Comparison of ENCODE assay signal across 8 cellular contexts in genomic region chr9:133375116-133375723, GRCh38. TPM values are rescaled to one million over a fixed set of nuclear protein-coding genes. Genes with fewer than 3 reads are reported as not detected.
DNase-seq lines count a peak whose midpoint lies in the region; ATAC-seq, FAIRE-seq and TF ChIP-seq lines count a peak whose summit lies in the region.

No MANE protein-coding gene starts in this region.

- TF ChIP-seq CTCF in epithelial cell of proximal tubule (conservative IDR thresholded peaks at IDR 0.05; ENCODE audit: low read depth, low read length) (peak; percentile 24), nephron progenitor cell (IDR thresholded peaks at IDR 0.05) (no peak)

- H3K4me3 Mint-ChIP-seq in nephron progenitor cell = peak overlapping the region; percentile 97

- no peaks in the 10 kb centered on the region for H3K36me3 Mint-ChIP-seq in nephron progenitor cell (ENCODE audit: low read depth)

- no peak for TF ChIP-seq POLR2A in H54 (IDR thresholded peaks at IDR 0.05; ENCODE audit: low read depth, low read length)

- H3K9me3 Mint-ChIP-seq in nephron progenitor cell = peaks cover 18% of the 10 kb centered on the region

- ATAC-seq in GM18909 (IDR thresholded peaks at IDR 0.05; ENCODE audit: poor library complexity, unreplicated experiment) (peak; percentile 8), HG03432 (IDR thresholded peaks at IDR 0.05; ENCODE audit: unreplicated experiment) (peak; percentile 7)

- peaks cover 52% of the 10 kb centered on the region for H3K4me1 Mint-ChIP-seq in nephron progenitor cell

- DNase-seq in CD1c-positive myeloid dendritic cell (ENCODE audit: extremely low spot score) (peak; percentile 45), SW480 (ENCODE audit: low spot score) (peak; percentile 50), epithelial cell of proximal tubule (ENCODE audit: low read depth) (no peak), nephron progenitor cell (no peak), H54 (ENCODE audit: insufficient read length, low spot score) (no peak), GOT3 (lab: John Stamatoyannopoulos, UW) (no peak)

- H3K4me3 ChIP-seq in epithelial cell of proximal tubule (ENCODE audit: low read depth, low read length) = peak overlapping the region; percentile 97

- H3K27ac Mint-ChIP-seq in nephron progenitor cell = peak overlapping the region; percentile 98

- H3K27me3 Mint-ChIP-seq in nephron progenitor cell (ENCODE audit: low read depth, poor library complexity) = peaks cover 5% of the 10 kb centered on the region

- no peak for FAIRE-seq in H54 (lab: Jason Lieb, UNC)

RNA-seq across cellular contexts. Expression of gene SURF4, which starts 0.6 kb away (rescaled TPM):
- total RNA-seq in epithelial cell of proximal tubule = 125 and 252 TPM in 2 replicates

RNA-seq across cellular contexts. Expression of gene STKLD1, which starts 0.9 kb away (rescaled TPM):
- total RNA-seq in epithelial cell of proximal tubule = 1.3 TPM in 1 of 2 replicates, not detected in the other

RNA-seq across cellular contexts. Expression of gene SURF2, which starts 18.9 kb away (rescaled TPM):
- total RNA-seq in epithelial cell of proximal tubule = 27.6 and 45.4 TPM in 2 replicates

RNA-seq across cellular contexts. Expression of gene SURF1, which starts 18.9 kb away (rescaled TPM):
- 27.3 and 31.3 TPM in 2 replicates for total RNA-seq in epithelial cell of proximal tubule

RNA-seq across cellular contexts. Expression of gene RPL7A, which starts 27.2 kb away (rescaled TPM):
- 2,685 and 3,393 TPM in 2 replicates for total RNA-seq in epithelial cell of proximal tubule

Comparison
In these comparisons a context has a peak if more than half of its experiments do, and no peak if none do; other contexts are left out.
1. DNase-seq: peak in CD1c-positive myeloid dendritic cell (single experiment) and SW480 (single experiment); none in epithelial cell of proximal tubule (single experiment), nephron progenitor cell (single experiment), H54 (single experiment) and GOT3 (single experiment).